1 cellular context compared by ENCODE assay signal in genomic region chr12:93526786-93527428, GRCh38.
TF ChIP-seq lines count a peak whose summit lies in the region.

No MANE protein-coding gene starts in this region.

TF ChIP-seq in HEK293, 187 proteins besides CTCF, POLR2A, EP300 and RAD21 (continued from another document and continues in another):
- TF ChIP-seq ZNF513 (tag by site-specific recombination; IDR thresholded peaks at IDR 0.05) (no peak), TCF7L2 (IDR thresholded peaks at IDR 0.05; ENCODE audit: borderline replicate concordance, low read depth, low read length) (no peak), ZNF776 (tag by site-specific recombination; IDR thresholded peaks at IDR 0.05; ENCODE audit: borderline replicate concordance) (no peak), ZBTB21 (tag by site-specific recombination; IDR thresholded peaks at IDR 0.05) (no peak), SCRT2 (tag by site-specific recombination; IDR thresholded peaks at IDR 0.05) (no peak), ZEB2 (tag by site-specific recombination; IDR thresholded peaks at IDR 0.05) (0 out of 2 replicates have a peak, but pooled peaks have one; percentile 17), ZNF518A (tag by site-specific recombination; conservative IDR thresholded peaks at IDR 0.05; ENCODE audit: low read depth) (no peak), ZNF423 (tag by site-specific recombination; IDR thresholded peaks at IDR 0.05) (no peak), ZNF37A (tag by site-specific recombination; IDR thresholded peaks at IDR 0.05) (no peak), ZNF704 (tag by site-specific recombination; IDR thresholded peaks at IDR 0.05) (no peak), HIC1 (tag by site-specific recombination; IDR thresholded peaks at IDR 0.05) (peak; percentile 82), ZNF629 (tag by site-specific recombination; IDR thresholded peaks at IDR 0.05) (peak; percentile 31; the same call in 1 of the 2 replicates), ZNF658 (tag by site-specific recombination; IDR thresholded peaks at IDR 0.05) (no peak), ZNF514 (tag by site-specific recombination; IDR thresholded peaks at IDR 0.05) (no peak), KLF7 (tag by site-specific recombination; IDR thresholded peaks at IDR 0.05; ENCODE audit: borderline replicate concordance) (no peak), ZNF394 (tag by site-specific recombination; IDR thresholded peaks at IDR 0.05; ENCODE audit: borderline replicate concordance) (no peak), ZNF621 (tag by site-specific recombination; IDR thresholded peaks at IDR 0.05) (no peak), ZNF610 (tag by site-specific recombination; IDR thresholded peaks at IDR 0.05; ENCODE audit: borderline replicate concordance) (no peak), KLF10 (tag by site-specific recombination; IDR thresholded peaks at IDR 0.05) (no peak), KLF1 (tag by site-specific recombination; IDR thresholded peaks at IDR 0.05) (no peak), ZBTB11 (tag by site-specific recombination; conservative IDR thresholded peaks at IDR 0.05; ENCODE audit: low read depth) (no peak), ZNF76 (tag by site-specific recombination; IDR thresholded peaks at IDR 0.05; ENCODE audit: borderline replicate concordance, low read depth) (no peak), TRIM28 (IDR thresholded peaks at IDR 0.05; ENCODE audit: borderline replicate concordance, low read length) (no peak), ZNF280D (tag by site-specific recombination; IDR thresholded peaks at IDR 0.05) (no peak), ZNF544 (tag by site-specific recombination; IDR thresholded peaks at IDR 0.05) (no peak), ZNF623 (tag by site-specific recombination; IDR thresholded peaks at IDR 0.05) (no peak), ZNF19 (tag by site-specific recombination; IDR thresholded peaks at IDR 0.05; ENCODE audit: low read depth) (no peak), SP3 (tag by site-specific recombination; IDR thresholded peaks at IDR 0.05) (0 out of 2 replicates have a peak, but pooled peaks have one; percentile 21), ZNF548 (tag by site-specific recombination; IDR thresholded peaks at IDR 0.05) (no peak), ZFP3 (tag by site-specific recombination; IDR thresholded peaks at IDR 0.05; ENCODE audit: low read depth) (no peak), PRDM1 (tag by site-specific recombination; IDR thresholded peaks at IDR 0.05) (peak; percentile 61; the same call in 1 of the 2 replicates), ZNF488 (tag by site-specific recombination; IDR thresholded peaks at IDR 0.05) (no peak), ZNF366 (tag by site-specific recombination; conservative IDR thresholded peaks at IDR 0.05) (peak; percentile 70), SCRT1 (tag by site-specific recombination; IDR thresholded peaks at IDR 0.05; ENCODE audit: borderline replicate concordance) (no peak), ZNF843 (tag by site-specific recombination; IDR thresholded peaks at IDR 0.05) (no peak), ZNF585B (tag by site-specific recombination; IDR thresholded peaks at IDR 0.05) (no peak), ZNF341 (tag by site-specific recombination; IDR thresholded peaks at IDR 0.05; ENCODE audit: low read depth) (no peak), ZNF677 (tag by site-specific recombination; IDR thresholded peaks at IDR 0.05) (no peak), ZBTB1 (tag by site-specific recombination; IDR thresholded peaks at IDR 0.05) (no peak), ZNF174 (tag by site-specific recombination; IDR thresholded peaks at IDR 0.05) (no peak), GLIS2 (tag by site-specific recombination; IDR thresholded peaks at IDR 0.05) (no peak), ZNF549 (tag by site-specific recombination; IDR thresholded peaks at IDR 0.05) (no peak), ZNF138 (tag by site-specific recombination; IDR thresholded peaks at IDR 0.05; ENCODE audit: borderline replicate concordance) (no peak), ZNF26 (tag by site-specific recombination; IDR thresholded peaks at IDR 0.05) (no peak), SP7 (tag by site-specific recombination; IDR thresholded peaks at IDR 0.05) (no peak)
